Comparison of ENCODE assay signal across 8 cellular contexts in genomic region chr4:42397256-42397634, GRCh38. TPM values are rescaled to one million over a fixed set of nuclear protein-coding genes. Genes with fewer than 3 reads are reported as not detected.
A peak's percentile ranks its signal among the peaks of the same experiment; 100 is the strongest.
DNase-seq lines count a peak whose midpoint lies in the region; ATAC-seq, FAIRE-seq and TF ChIP-seq lines count a peak whose summit lies in the region.

Gene SHISA3 (plus strand): TSS chr4:42397488. CDS start chr4:42398057, 569 bp downstream.

- no peak within 1 kb of the TSS for H3K23ac ChIP-seq in H9 (ENCODE audit: insufficient read length, low read depth, low read length)

- H3K4me2 ChIP-seq in H9 (ENCODE audit: insufficient read depth, insufficient read length, low read length): peak within 1 kb of the TSS; percentile 57

- H3K4me1 ChIP-seq in H9 (ENCODE audit: insufficient read depth, low read length) (peaks cover 5% of the 10 kb centered on the region; the same call in 1 of the 2 replicates), urinary bladder (ENCODE audit: insufficient read depth) (no peaks in the 10 kb centered on the region)

- H2BK15ac ChIP-seq in H9 (ENCODE audit: low read depth, low read length): no peak within 1 kb of the TSS

- no peaks in the 10 kb centered on the region for H3K79me1 ChIP-seq in H9 (ENCODE audit: insufficient read depth, low read depth, low read length, poor library complexity, severe bottlenecking)

- peaks cover 32% of the 10 kb centered on the region for H3K23me2 ChIP-seq in H9 (ENCODE audit: insufficient read length, low read depth, low read length, poor library complexity, severe bottlenecking)

- no peaks in the 10 kb centered on the region for H3K36me3 ChIP-seq in urinary bladder (ENCODE audit: insufficient read depth)

- no peak within 1 kb of the TSS for H4K5ac ChIP-seq in H9 (ENCODE audit: insufficient read length, low read depth, low read length)

- H3K4ac ChIP-seq in H9 (ENCODE audit: low read depth, low read length): no peak within 1 kb of the TSS

- no CpG with 5 or more reads among the region's 31 CpGs for WGBS in H9 (ENCODE audit: extremely low coverage, insufficient read length, low lambda C conversion rate)
- WGBS in urinary bladder: under 1% methylated on average over 31 of the region's 31 CpGs

- peak; percentile 39 for DNase-seq in GM12892 (ENCODE audit: insufficient read length)
- peak; percentile 70 for DNase-seq in H9
- peak; percentile 57 for DNase-seq in NCI-H82 (lab: John Stamatoyannopoulos, UW)
- DNase-seq in central memory CD8-positive, alpha-beta T cell (ENCODE audit: low spot score in 2 of 2): no peak
- DNase-seq in lung microvascular endothelial cell (ENCODE audit: low read depth in 2 of 2): peak; percentile 1 to 55
- no peak for DNase-seq in T-helper 9 cell
- no peak for DNase-seq in C1 segment of cervical spinal cord (lab: John Stamatoyannopoulos, UW)

- no peak within 1 kb of the TSS for H3K9ac ChIP-seq in H9 (ENCODE audit: extremely low read depth, insufficient read length, low read length)

- no peaks in the 10 kb centered on the region for H4K20me1 ChIP-seq in H9 (ENCODE audit: control insufficient read depth, insufficient read depth, insufficient read length)

- peak within 1 kb of the TSS; percentile 68 to 92 for H3K4me3 Mint-ChIP-seq in H9
- peak within 1 kb of the TSS; percentile 77 for H3K4me3 Mint-ChIP-seq in central memory CD8-positive, alpha-beta T cell

- H2BK120ac ChIP-seq in H9 (ENCODE audit: low read depth, low read length, poor library complexity, severe bottlenecking): no peak within 1 kb of the TSS

- H3K4me3 ChIP-seq in urinary bladder (ENCODE audit: low read depth, low read length): peak within 1 kb of the TSS; percentile 25

- H2BK5ac ChIP-seq in H9 (ENCODE audit: insufficient read length, low read length): no peak within 1 kb of the TSS

- H2BK12ac ChIP-seq in H9 (ENCODE audit: insufficient read length, low read depth, low read length): no peak within 1 kb of the TSS

- no peak within 1 kb of the TSS for H3K14ac ChIP-seq in H9 (ENCODE audit: insufficient read depth, low read length)

- H4K91ac ChIP-seq in H9 (ENCODE audit: insufficient read length, low read depth, low read length): no peak within 1 kb of the TSS

- H3K27ac Mint-ChIP-seq in H9: no peak within 1 kb of the TSS
- H3K27ac Mint-ChIP-seq in central memory CD8-positive, alpha-beta T cell (ENCODE audit: low read depth): no peak within 1 kb of the TSS

- no peak within 1 kb of the TSS for H4K8ac ChIP-seq in H9 (replicated peaks; ENCODE audit: insufficient read length, low read depth, low read length)

- H3K27ac ChIP-seq in H9 (ENCODE audit: insufficient read length, low read depth, low read length): no peak within 1 kb of the TSS
- H3K27ac ChIP-seq in urinary bladder (ENCODE audit: low read depth): no peak within 1 kb of the TSS

- ATAC-seq in central memory CD8-positive, alpha-beta T cell (replicated peaks; ENCODE audit: extremely low read depth, poor library complexity, severe bottlenecking): no peak

- H3T11ph ChIP-seq in H9 (ENCODE audit: low read length): no peak within 1 kb of the TSS

- no peak for FAIRE-seq in GM12892 (lab: Jason Lieb, UNC)

- no peaks in the 10 kb centered on the region for H3K9me3 ChIP-seq in H9 (ENCODE audit: control insufficient read depth, low read depth, low read length)

- H3K18ac ChIP-seq in H9 (ENCODE audit: insufficient read length, low read depth, low read length): no peak within 1 kb of the TSS

- H3K27me3 Mint-ChIP-seq in H9 (ENCODE audit: low read depth): peaks cover 90% of the 10 kb centered on the region
- peaks cover 67% of the 10 kb centered on the region for H3K27me3 Mint-ChIP-seq in central memory CD8-positive, alpha-beta T cell

- peak; percentile 54; the same call in 1 of the 2 replicates for TF ChIP-seq POLR2A in GM12892 (IDR thresholded peaks at IDR 0.05; ENCODE audit: low read depth, low read length)

- no peaks in the 10 kb centered on the region; a peak in 1 of 5 replicates for H3K9me3 Mint-ChIP-seq in H9
- H3K9me3 Mint-ChIP-seq in central memory CD8-positive, alpha-beta T cell: no peaks in the 10 kb centered on the region

- peaks cover 46 to 54% of the 10 kb centered on the region in 2 experiments for H3K4me1 Mint-ChIP-seq in H9
- peaks cover 35% of the 10 kb centered on the region for H3K4me1 Mint-ChIP-seq in central memory CD8-positive, alpha-beta T cell

- H3K56ac ChIP-seq in H9 (ENCODE audit: insufficient read length, low read depth, low read length): no peak within 1 kb of the TSS

- H3K79me2 ChIP-seq in H9 (ENCODE audit: insufficient read depth, low read length): no peaks in the 10 kb centered on the region

- H2AK5ac ChIP-seq in H9 (ENCODE audit: insufficient read length, low read length): no peak within 1 kb of the TSS

- H3K36me3 Mint-ChIP-seq in H9 (ENCODE audit: insufficient read depth in 1 of 3, low read depth in 3 of 3): peaks cover 0 to 2% (median 0%) of the 10 kb centered on the region in 3 experiments; a peak in 1 of 7 replicates
- H3K36me3 Mint-ChIP-seq in central memory CD8-positive, alpha-beta T cell (ENCODE audit: insufficient read depth): no peaks in the 10 kb centered on the region

- no peak for TF ChIP-seq CTCF in H9 (conservative IDR thresholded peaks at IDR 0.05)

- H2AFZ ChIP-seq in H9 (ENCODE audit: low read length): no peak within 1 kb of the TSS

- H2BK20ac ChIP-seq in H9 (ENCODE audit: low read depth, low read length, poor library complexity, severe bottlenecking): no peak within 1 kb of the TSS

- H3K27me3 ChIP-seq in H9 (ENCODE audit: insufficient read depth, low read length): peaks cover 42% of the 10 kb centered on the region

RNA-seq across cellular contexts. Expression of gene SHISA3, which starts in this region (rescaled TPM):
- 4.2 TPM for polyA plus RNA-seq in GM12892 (2012; ENCODE audit: missing spikeins)
- total RNA-seq in H9 (2021): 1.7 and 2.0 TPM in 2 replicates
- total RNA-seq in lung microvascular endothelial cell: 0.44 and 0.60 TPM in 2 replicates
- total RNA-seq in urinary bladder: 2.1 TPM
- polyA plus RNA-seq in urinary bladder: 2.7 TPM

Comparison
In these comparisons a context has a peak if more than half of its experiments do, and no peak if none do; other contexts are left out.
1. Peak in DNase-seq in lung microvascular endothelial cell; RNA of the gene not detected or under 1 TPM.
2. DNase-seq: peak in GM12892 (single experiment), H9 (single experiment) and NCI-H82 (single experiment); none in central memory CD8-positive, alpha-beta T cell (0 of 2), T-helper 9 cell (single experiment) and C1 segment of cervical spinal cord (0 of 14).